19 cellular contexts compared by ENCODE assay signal in the genomic region with DNA sequence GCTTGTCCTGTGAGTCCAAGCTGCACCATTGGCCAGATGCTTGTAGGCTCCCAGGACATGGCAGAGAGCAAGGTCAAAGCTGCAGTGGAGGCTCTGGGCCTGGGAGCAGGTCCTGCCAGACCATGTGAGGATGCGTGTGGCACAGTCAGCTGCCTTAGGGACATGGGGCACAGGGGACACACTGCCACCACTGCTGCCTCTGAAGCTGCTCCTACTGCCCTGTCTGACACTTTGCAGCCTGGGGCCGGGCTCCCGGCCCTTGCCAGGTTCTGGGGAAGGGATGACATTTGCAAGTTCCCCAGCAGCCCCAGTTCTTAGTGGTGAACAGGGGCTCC. TPM values are rescaled to one million over a fixed set of nuclear protein-coding genes. Genes with fewer than 3 reads are reported as not detected.
A peak's percentile ranks its signal among the peaks of the same experiment; 100 is the strongest.
DNase-seq lines count a peak whose midpoint lies in the region; ATAC-seq and TF ChIP-seq lines count a peak whose summit lies in the region.
"Had no signal": no experiment of that assay in that cellular context is flagged by ENCODE, and none has a peak within 500 bp of the region (broad histone marks: within the 10 kb centered on the region; RNA-seq: fewer than 3 reads in every experiment).

No MANE protein-coding gene starts in this region.

- no peaks in the 10 kb centered on the region for H3K4me1 Mint-ChIP-seq in stimulated activated effector memory CD8-positive, alpha-beta T cell treated with anti-CD3 and anti-CD28 coated beads, Interleukin-12 subunit alpha, Interleukin-12 subunit beta, amount 100 ng/mL, for 72 hours
- H3K4me1 Mint-ChIP-seq: CD14-positive monocyte; CD4-positive, alpha-beta memory T cell had no signal

- no peaks in the 10 kb centered on the region for H3K36me3 Mint-ChIP-seq in stimulated activated effector memory CD8-positive, alpha-beta T cell treated with anti-CD3 and anti-CD28 coated beads, Interleukin-12 subunit alpha, Interleukin-12 subunit beta, amount 100 ng/mL, for 72 hours
- H3K36me3 Mint-ChIP-seq: CD14-positive monocyte; CD4-positive, alpha-beta memory T cell had no signal

- no peak overlapping the region for H3K4me3 Mint-ChIP-seq in stimulated activated effector memory CD8-positive, alpha-beta T cell treated with anti-CD3 and anti-CD28 coated beads, Interleukin-12 subunit alpha, Interleukin-12 subunit beta, amount 100 ng/mL, for 72 hours
- H3K4me3 Mint-ChIP-seq: CD14-positive monocyte; CD4-positive, alpha-beta memory T cell had no signal

- peaks cover 7% of the 10 kb centered on the region for H3K9me3 Mint-ChIP-seq in stimulated activated effector memory CD8-positive, alpha-beta T cell treated with anti-CD3 and anti-CD28 coated beads, Interleukin-12 subunit alpha, Interleukin-12 subunit beta, amount 100 ng/mL, for 72 hours

- peak in 1 of 2 donors; percentile 47 for ATAC-seq in lower lobe of right lung
- ATAC-seq in stimulated activated effector memory CD8-positive, alpha-beta T cell treated with anti-CD3 and anti-CD28 coated beads, Interleukin-12 subunit alpha, Interleukin-12 subunit beta, amount 100 ng/mL, for 72 hours = peak; percentile 61
- ATAC-seq in HG03460 (IDR thresholded peaks at IDR 0.05; ENCODE audit: unreplicated experiment) = no peak
- ATAC-seq: A549 had no signal

- intact Hi-C loops in lower lobe of right lung (cut with DNase I) = no loop called here

- peak; percentile 61 for DNase-seq in activated effector memory CD4-positive, alpha-beta T cell treated with anti-CD3 and anti-CD28 coated beads, Interleukin-2, amount 50 U/mL, for 16 hours
- no peak for DNase-seq in activated effector memory CD4-positive, alpha-beta T cell treated with Interleukin-2 at 50 U/mL for 16 hours
- DNase-seq in lower lobe of right lung (peak; percentile 28), midbrain (lab: John Stamatoyannopoulos, UW) (no peak)
- no peak for DNase-seq in stimulated activated effector memory CD8-positive, alpha-beta T cell treated with anti-CD3 and anti-CD28 coated beads, Interleukin-12 subunit alpha, Interleukin-12 subunit beta, amount 100 ng/mL, for 72 hours (ENCODE audit: low spot score in 2 of 2)
- no peak for DNase-seq in stimulated activated naive CD4-positive, alpha-beta T cell (lab: John Stamatoyannopoulos, UW)
- DNase-seq: CD4-positive, alpha-beta memory T cell; DMS153; DMS79; GDM1; GM23248; IMR-90 had no signal

- no peaks in the 10 kb centered on the region for H3K27me3 ChIP-seq in lower lobe of right lung (ENCODE audit: low read depth)
- H3K27me3 ChIP-seq: BLaER1 had no signal

- H3K4me1 ChIP-seq in lower lobe of right lung = no peaks in the 10 kb centered on the region
- H3K4me1 ChIP-seq: A549, BLaER1 had no signal

- no peak overlapping the region for H3K4me3 ChIP-seq in lower lobe of right lung
- H3K4me3 ChIP-seq: A549, BLaER1, GM23248, HAP-1 had no signal

- H3K36me3 ChIP-seq in lower lobe of right lung = no peaks in the 10 kb centered on the region
- H3K36me3 ChIP-seq: BLaER1, HAP-1 had no signal

- TF ChIP-seq CTCF in lower lobe of right lung (IDR thresholded peaks at IDR 0.05) = no peak

- no peak overlapping the region for H3K27ac ChIP-seq in lower lobe of right lung
- H3K27ac ChIP-seq: 22Rv1, A549, BLaER1, GM23248 had no signal

- no peak overlapping the region for H3K27ac Mint-ChIP-seq in stimulated activated effector memory CD8-positive, alpha-beta T cell treated with anti-CD3 and anti-CD28 coated beads, Interleukin-12 subunit alpha, Interleukin-12 subunit beta, amount 100 ng/mL, for 72 hours
- H3K27ac Mint-ChIP-seq: CD14-positive monocyte; CD4-positive, alpha-beta memory T cell had no signal

- peaks cover 2% of the 10 kb centered on the region for H3K9me3 ChIP-seq in lower lobe of right lung
- H3K9me3 ChIP-seq: A549, BLaER1, HAP-1 had no signal

RNA-seq across cellular contexts. Expression of gene FUT9, which starts 13.2 kb away (rescaled TPM):
- total RNA-seq in lower lobe of right lung = not detected
- total RNA-seq: CD4-positive, alpha-beta memory T cell; GM23248; H4; IMR-90 had no signal

Comparison
In these comparisons a context has a peak if more than half of its experiments do, and no peak if none do; other contexts are left out.
1. DNase-seq: peak in activated effector memory CD4-positive, alpha-beta T cell treated with anti-CD3 and anti-CD28 coated beads, Interleukin-2, amount 50 U/mL, for 16 hours (single experiment) and lower lobe of right lung (single experiment); none in activated effector memory CD4-positive, alpha-beta T cell treated with Interleukin-2 at 50 U/mL for 16 hours (single experiment), stimulated activated effector memory CD8-positive, alpha-beta T cell treated with anti-CD3 and anti-CD28 coated beads, Interleukin-12 subunit alpha, Interleukin-12 subunit beta, amount 100 ng/mL, for 72 hours (0 of 2), midbrain (single experiment) and stimulated activated naive CD4-positive, alpha-beta T cell (0 of 6).